In the genomic region with DNA sequence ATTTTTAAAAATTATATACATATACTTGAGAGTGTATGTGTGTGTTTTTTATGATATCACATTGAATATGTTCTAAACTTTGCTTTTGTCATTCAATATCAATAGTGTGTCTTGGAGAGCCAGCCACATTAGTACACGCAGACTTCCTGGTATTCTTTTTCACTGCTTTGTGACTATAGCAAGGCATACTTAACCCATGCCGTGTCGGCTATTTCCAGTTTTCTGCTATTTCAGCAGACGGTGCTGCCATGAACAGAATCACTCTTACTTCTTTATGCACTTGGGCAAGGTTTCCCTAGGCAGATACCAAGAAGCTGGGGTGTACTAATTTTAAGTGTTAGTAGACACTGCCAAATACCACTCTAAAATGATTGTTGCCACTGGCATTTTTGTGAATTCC, we compare ENCODE assay signal across 30 cellular contexts.
"Had no signal": no experiment of that assay in that cellular context is flagged by ENCODE, and none has a peak within 500 bp of the region (broad histone marks: within the 10 kb centered on the region; RNA-seq: fewer than 3 reads in every experiment).

No MANE protein-coding gene starts in this region.

- DNase-seq: activated B cell treated with CpG ODN at 0.5 μM for 24 hours; activated CD4-positive, alpha-beta T cell treated with anti-CD3 and anti-CD28 coated beads for 48 hours; activated CD4-positive, alpha-beta T cell treated with anti-CD3 and anti-CD28 coated beads, Interleukin-2, amount 50 U/mL, for 1 hour; activated CD4-positive, alpha-beta T cell treated with anti-CD3 and anti-CD28 coated beads, Interleukin-2, amount 50 U/mL, for 48 hours; activated CD8-positive, alpha-beta memory T cell treated with anti-CD3 and anti-CD28 coated beads for 24 hours; activated CD8-positive, alpha-beta T cell treated with anti-CD3 and anti-CD28 coated beads for 36 hours; activated effector memory CD4-positive, alpha-beta T cell treated with Interleukin-2 at 50 U/mL for 16 hours; activated gamma-delta T cell treated with Interleukin-2 at 50 U/mL for 16 hours; activated naive CD4-positive, alpha-beta T cell treated with anti-CD3 and anti-CD28 coated beads, Interleukin-2, amount 50 U/mL, for 16 hours; activated naive CD4-positive, alpha-beta T cell treated with Interleukin-2 at 50 U/mL for 16 hours; activated T-cell treated with anti-CD3 and anti-CD28 coated beads, Interleukin-2, amount 50 U/mL, for 4 hours; amniotic stem cell; anterior cingulate cortex; body of pancreas; caudate nucleus; cortex of kidney; effector CD8-positive, alpha-beta T cell; foreskin fibroblast; T-helper 1 cell; T-helper 17 cell; T1000; WERI-Rb-1 had no signal

- H3K4me3 Mint-ChIP-seq: activated B cell treated with CpG ODN at 0.5 μM for 24 hours; activated CD8-positive, alpha-beta T cell treated with anti-CD3 and anti-CD28 coated beads for 36 hours; activated naive CD8-positive, alpha-beta T cell; activated T-cell treated with anti-CD3 and anti-CD28 coated beads, Interleukin-2, amount 50 U/mL, for 4 hours; activated T-helper 17 cell treated with anti-CD3 and anti-CD28 coated beads, Interleukin-2, amount 50 U/mL, for 72 hours; T-helper 17 cell; T-helper 2 cell treated with Interferon-gamma antibody and Interleukin-4, amounts not matched to agents 5 μg/mL and 100 μg/mL, for 36 hours had no signal

- H3K4me1 ChIP-seq: body of pancreas had no signal

- H3K27ac ChIP-seq: body of pancreas, WERI-Rb-1 had no signal

- H3K4me3 ChIP-seq: body of pancreas had no signal

- H3K27ac Mint-ChIP-seq: activated B cell treated with CpG ODN at 0.5 μM for 24 hours; activated CD8-positive, alpha-beta T cell treated with anti-CD3 and anti-CD28 coated beads for 36 hours; activated naive CD8-positive, alpha-beta T cell; T-helper 17 cell had no signal

- FAIRE-seq: colon, endometrium, frontal cortex had no signal

- H3K27me3 Mint-ChIP-seq: activated B cell treated with CpG ODN at 0.5 μM for 24 hours; activated CD8-positive, alpha-beta T cell treated with anti-CD3 and anti-CD28 coated beads for 36 hours; activated naive CD8-positive, alpha-beta T cell; activated T-helper 17 cell treated with anti-CD3 and anti-CD28 coated beads, Interleukin-2, amount 50 U/mL, for 72 hours; T-helper 17 cell had no signal

- ATAC-seq: activated CD4-positive, CD25-positive, alpha-beta regulatory T cell treated with anti-CD3 and anti-CD28 coated beads, Interleukin-2, amount 50 U/mL, for 24 hours; activated CD8-positive, alpha-beta T cell treated with anti-CD3 and anti-CD28 coated beads for 36 hours; activated T-cell treated with anti-CD3 and anti-CD28 coated beads, Interleukin-2, amount 50 U/mL, for 4 hours; activated T-helper 17 cell treated with anti-CD3 and anti-CD28 coated beads, Interleukin-2, amount 50 U/mL, for 72 hours; body of pancreas; esophagus mucosa; T-helper 17 cell had no signal

- H3K9me3 ChIP-seq: body of pancreas had no signal

- H3K27me3 ChIP-seq: body of pancreas had no signal

- H3K9me3 Mint-ChIP-seq: activated B cell treated with CpG ODN at 0.5 μM for 24 hours; activated CD8-positive, alpha-beta T cell treated with anti-CD3 and anti-CD28 coated beads for 36 hours; activated T-cell treated with anti-CD3 and anti-CD28 coated beads, Interleukin-2, amount 50 U/mL, for 4 hours; activated T-helper 17 cell treated with anti-CD3 and anti-CD28 coated beads, Interleukin-2, amount 50 U/mL, for 72 hours; T-helper 2 cell treated with Interferon-gamma antibody and Interleukin-4, amounts not matched to agents 5 μg/mL and 100 μg/mL, for 36 hours had no signal
